ENCODE assay signal across 8 cellular contexts in the genomic region with DNA sequence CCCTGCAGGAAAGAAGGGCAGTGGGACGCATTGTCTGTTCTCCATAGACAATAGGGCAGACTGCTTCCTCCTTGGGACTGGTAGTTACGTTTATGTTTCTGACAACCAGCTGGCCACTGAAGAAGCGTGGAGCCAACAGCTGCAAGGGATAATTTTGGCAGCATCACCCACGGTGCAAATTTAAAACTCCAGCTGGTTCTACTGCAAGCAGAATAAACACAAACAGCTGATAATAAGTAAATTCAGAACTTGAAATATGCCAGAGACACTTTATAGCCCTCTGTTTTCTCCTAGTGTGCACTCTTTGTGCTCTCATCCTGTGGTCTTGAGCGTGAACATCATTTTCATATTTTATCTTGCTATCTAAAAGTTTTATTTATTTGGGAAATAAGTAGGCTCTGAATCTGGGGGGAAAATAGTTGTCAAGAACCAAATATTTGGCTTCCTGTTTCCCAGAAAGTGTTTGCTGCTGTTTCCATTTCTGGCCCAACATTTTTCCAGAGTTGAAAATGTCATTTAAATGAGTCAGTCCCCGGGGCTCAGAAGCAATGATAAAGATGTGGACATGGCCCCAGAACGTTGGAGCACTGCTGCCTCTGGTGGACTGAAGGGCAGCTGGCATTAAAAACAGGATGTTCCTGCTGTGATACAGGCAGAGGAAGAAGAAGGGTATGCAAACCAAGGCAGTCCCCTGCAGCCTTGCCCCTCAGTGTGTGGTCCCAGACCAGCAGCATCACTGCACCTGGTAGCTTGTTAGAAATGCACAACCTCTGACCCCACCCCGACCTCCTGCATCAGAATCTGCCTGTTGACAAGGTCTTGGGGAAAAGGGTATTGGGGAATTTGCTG. TPM values are rescaled to one million over a fixed set of nuclear protein-coding genes. Genes with fewer than 3 reads are reported as not detected.
A peak's percentile ranks its signal among the peaks of the same experiment; 100 is the strongest.
DNase-seq lines count a peak whose midpoint lies in the region; ATAC-seq and TF ChIP-seq lines count a peak whose summit lies in the region.

No MANE protein-coding gene starts in this region.

- H3K27ac Mint-ChIP-seq in T-cell = no peak overlapping the region

- H3K4me1 Mint-ChIP-seq in T-cell = no peaks in the 10 kb centered on the region

- TF ChIP-seq CTCF in GM12873 (IDR thresholded peaks at IDR 0.05; ENCODE audit: insufficient read depth, low read depth, low read length, missing control alignments) = peak; percentile 46
- TF ChIP-seq CTCF in omental fat pad (IDR thresholded peaks at IDR 0.05) = no peak

- peaks cover 0 to 7% of the 10 kb centered on the region in 2 donors for H3K27me3 Mint-ChIP-seq in T-cell

- no peak overlapping the region for H3K4me3 Mint-ChIP-seq in T-cell

- POLR2A ChIA-PET in T-cell (lab: Charles Lee) = no interaction called here

- DNase-seq in OCI-M1 (lab: John Stamatoyannopoulos, UW) (peak; percentile 41), erythroblast (lab: John Stamatoyannopoulos, UW) (peak; percentile 54 to 68), omental fat pad (ENCODE audit: low spot score) (no peak), DMS79 (lab: John Stamatoyannopoulos, UW) (no peak), cerebellar nuclear complex (lab: John Stamatoyannopoulos, UW) (no peak), T-cell (no peak)
- no peak for DNase-seq in NK-92 treated with Interleukin-12 subunit alpha and Interleukin-12 subunit beta, amount 100 ng/mL, for 24 hours (lab: John Stamatoyannopoulos, UW)

- TF ChIP-seq POLR2A in erythroblast (IDR thresholded peaks at IDR 0.05; ENCODE audit: low read length) = no peak

- ATAC-seq in omental fat pad (ENCODE audit: low FRiP score) = peak; percentile 76
- ATAC-seq in T-cell (replicated peaks in 1 of 4) = no peak

- CTCF ChIA-PET in T-cell (lab: Charles Lee) = no interaction called here

- no peaks in the 10 kb centered on the region for H3K36me3 Mint-ChIP-seq in T-cell

- no peaks in the 10 kb centered on the region for H3K9me3 Mint-ChIP-seq in T-cell

RNA-seq across cellular contexts. Expression of a gene that starts 12.5 kb away (rescaled TPM):
- total RNA-seq in omental fat pad = 100 to 1,000 TPM in 2 of 4 donors, 10 to 100 TPM in 2; 40.6 to 205 (median 113) TPM
- under 1 TPM; 0.07 to 0.23 (median 0.16) TPM for total RNA-seq in T-cell

RNA-seq across cellular contexts. Expression of a gene that starts 24.2 kb away (rescaled TPM):
- total RNA-seq in omental fat pad (100 to 1,000 TPM in 3 of 4 donors, 10 to 100 TPM in 1; 43.8 to 227 (median 140) TPM), T-cell (1 to 10 TPM in 1 of 5 donors, under 1 TPM in 4; 0.38 to 1.9 (median 0.58) TPM)

RNA-seq across cellular contexts. Expression of a gene that starts 26.8 kb away (rescaled TPM):
- total RNA-seq in omental fat pad (not detected), T-cell (not detected)

Comparison
In these comparisons a context has a peak if more than half of its experiments do, and no peak if none do; other contexts are left out.
1. DNase-seq: peak in OCI-M1 (single experiment) and erythroblast (2 of 2); none in omental fat pad (single experiment), DMS79 (single experiment), cerebellar nuclear complex (0 of 2), NK-92 treated with Interleukin-12 subunit alpha and Interleukin-12 subunit beta, amount 100 ng/mL, for 24 hours (single experiment) and T-cell (0 of 34).
2. RNA of a gene that starts 12.5 kb away (total RNA-seq): 40.6 to 205 TPM in omental fat pad; 0.07 to 0.23 TPM in T-cell; every median in the first group is over 10 times any median in the second.
3. RNA of a gene that starts 24.2 kb away (total RNA-seq): 43.8 to 227 TPM in omental fat pad; 0.38 to 1.9 TPM in T-cell; every median in the first group is over 10 times any median in the second.